Comparison of ENCODE assay signal across 8 cellular contexts in the genomic region with DNA sequence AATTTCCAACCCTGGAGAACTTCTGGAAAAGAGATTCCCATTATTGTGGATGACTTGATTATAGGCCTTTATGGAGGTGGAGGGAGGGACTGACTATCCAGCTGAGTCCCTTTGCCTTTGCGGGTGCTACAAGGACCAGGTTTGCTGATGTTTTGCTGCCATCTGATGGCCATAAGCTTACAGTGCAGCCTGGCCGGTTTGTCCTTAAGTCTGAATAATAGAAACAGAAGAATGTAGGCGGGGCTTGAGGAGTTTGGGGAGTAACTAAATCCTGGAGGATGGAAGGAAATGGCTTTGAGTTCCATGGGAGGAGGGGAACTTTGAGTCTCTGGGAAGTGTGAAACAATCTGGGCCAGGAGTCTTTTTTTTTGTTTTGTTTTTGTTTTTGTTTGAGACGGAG. TPM values are rescaled to one million over a fixed set of nuclear protein-coding genes. Genes with fewer than 3 reads are reported as not detected.
DNase-seq lines count a peak whose midpoint lies in the region; ATAC-seq and TF ChIP-seq lines count a peak whose summit lies in the region.

No MANE protein-coding gene starts in this region.

- H3K9ac ChIP-seq in neuronal stem cell (ENCODE audit: low read depth, low read length, poor library complexity) = no peak overlapping the region

- no peak overlapping the region for H2BK12ac ChIP-seq in neuronal stem cell (ENCODE audit: low read length)

- H3K36me3 ChIP-seq in neuronal stem cell (replicated peaks in 1 of 2; ENCODE audit: control insufficient read depth in 2 of 2, insufficient read depth in 2 of 2, low read length in 2 of 2) (peaks cover 0 to 2% of the 10 kb centered on the region in 2 donors), testis (ENCODE audit: low read depth, missing control alignments) (no peaks in the 10 kb centered on the region)

- no peak overlapping the region for H2BK120ac ChIP-seq in neuronal stem cell (ENCODE audit: low read depth, low read length)

- H3K4me3 Mint-ChIP-seq in activated T-cell treated with anti-CD3 and anti-CD28 coated beads, Interleukin-2, amount 50 U/mL, for 72 hours = no peak overlapping the region

- H3K27me3 ChIP-seq in neuronal stem cell (ENCODE audit: control insufficient read depth in 3 of 3, insufficient read depth in 3 of 3, low read depth in 1 of 3, low read length in 3 of 3) (peaks cover 0 to 20% (median 0%) of the 10 kb centered on the region in 3 experiments), testis (no peaks in the 10 kb centered on the region)

- H3K23ac ChIP-seq in neuronal stem cell (ENCODE audit: low read depth, low read length, poor library complexity) = no peak overlapping the region

- no peak overlapping the region for H3K4me3 ChIP-seq in fibroblast of pulmonary artery (replicated peaks; ENCODE audit: low read depth, low read length)
- H3K4me3 ChIP-seq in neuronal stem cell (ENCODE audit: low read length in 2 of 2) = no peak overlapping the region
- H3K4me3 ChIP-seq in testis = no peak overlapping the region

- ATAC-seq in GM21528 (IDR thresholded peaks at IDR 0.05; ENCODE audit: low FRiP score, unreplicated experiment) = peak; percentile 84
- peak; percentile 83 to 84 for ATAC-seq in activated T-cell treated with anti-CD3 and anti-CD28 coated beads, Interleukin-2, amount 50 U/mL, for 72 hours (replicated peaks in 1 of 2)

- H3K9me3 Mint-ChIP-seq in activated T-cell treated with anti-CD3 and anti-CD28 coated beads, Interleukin-2, amount 50 U/mL, for 72 hours = no peaks in the 10 kb centered on the region

- H3K27ac Mint-ChIP-seq in activated T-cell treated with anti-CD3 and anti-CD28 coated beads, Interleukin-2, amount 50 U/mL, for 72 hours = no peak overlapping the region

- no peak overlapping the region for H3K4ac ChIP-seq in neuronal stem cell (ENCODE audit: low read length)

- H3K4me1 ChIP-seq in neuronal stem cell (ENCODE audit: control insufficient read depth in 2 of 2, insufficient read depth in 1 of 2, low read depth in 1 of 2, low read length in 2 of 2) = peaks cover 0 to 4% of the 10 kb centered on the region in 2 donors
- H3K4me1 ChIP-seq in testis = no peaks in the 10 kb centered on the region

- no peak overlapping the region for H4K91ac ChIP-seq in neuronal stem cell (ENCODE audit: low read depth, low read length, poor library complexity)

- H3K4me2 ChIP-seq in neuronal stem cell (ENCODE audit: insufficient read depth, low read length, poor library complexity, severe bottlenecking) = no peak overlapping the region

- peaks cover 62% of the 10 kb centered on the region for H3K27me3 Mint-ChIP-seq in activated T-cell treated with anti-CD3 and anti-CD28 coated beads, Interleukin-2, amount 50 U/mL, for 72 hours (ENCODE audit: low read depth)

- H3K9me3 ChIP-seq in neuronal stem cell (replicated peaks in 1 of 2; ENCODE audit: control insufficient read depth in 2 of 2, insufficient read depth in 1 of 2, low read depth in 1 of 2, low read length in 2 of 2) = peaks cover 0 to under 1% of the 10 kb centered on the region in 2 donors
- no peaks in the 10 kb centered on the region for H3K9me3 ChIP-seq in testis

- H3K27ac ChIP-seq in neuronal stem cell (replicated peaks; ENCODE audit: low read length) (no peak overlapping the region), testis (no peak overlapping the region)

- H2AFZ ChIP-seq in neuronal stem cell (ENCODE audit: low read length) = no peak overlapping the region

- DNase-seq in DMS 273 (lab: John Stamatoyannopoulos, UW; ENCODE audit: unreplicated experiment) (peak; percentile 96), LHCN-M2 (ENCODE audit: low read depth) (peak; percentile 90), RKO (ENCODE audit: low spot score) (peak; percentile 92), fibroblast of pulmonary artery (ENCODE audit: low read depth) (peak; percentile 97), neuronal stem cell (ENCODE audit: low spot score) (peak; percentile 95), testis (peak; percentile 95)
- peak; percentile 68 to 69 for DNase-seq in activated T-cell treated with anti-CD3 and anti-CD28 coated beads, Interleukin-2, amount 50 U/mL, for 72 hours

- no peak overlapping the region for H2BK5ac ChIP-seq in neuronal stem cell (ENCODE audit: low read length)

- H3K18ac ChIP-seq in neuronal stem cell (ENCODE audit: low read length) = no peak overlapping the region

- TF ChIP-seq CTCF in fibroblast of pulmonary artery (IDR thresholded peaks at IDR 0.05; ENCODE audit: low read length, missing control alignments) (peak; percentile 98), testis (IDR thresholded peaks at IDR 0.05) (peak; percentile 88 to 94 (median 91))

- H3K4me1 Mint-ChIP-seq in activated T-cell treated with anti-CD3 and anti-CD28 coated beads, Interleukin-2, amount 50 U/mL, for 72 hours (ENCODE audit: low read depth) = peaks cover 11% of the 10 kb centered on the region

- H4K8ac ChIP-seq in neuronal stem cell (ENCODE audit: low read depth, low read length) = no peak overlapping the region

- intact Hi-C loops in testis (cut with DNase I; ENCODE audit: low total_unique reads) = loop anchor here (5.0 kb wide), 1 partner anchor 158 kb away; no protein-coding TSS in a partner anchor

- no peaks in the 10 kb centered on the region for H3K79me1 ChIP-seq in neuronal stem cell (ENCODE audit: low read depth, low read length)

- H3K14ac ChIP-seq in neuronal stem cell (ENCODE audit: low read length) = no peak overlapping the region

- WGBS in neuronal stem cell (ENCODE audit: extremely low coverage in 2 of 2, insufficient read length in 2 of 2, insufficient replicate concordance in 1 of 2), 2 donors = no CpG with 5 or more reads among the region's 4 CpGs
- 6 to 14% methylated on average over 4 of the region's 4 CpGs for WGBS in testis, 2 donors

- H2BK15ac ChIP-seq in neuronal stem cell (ENCODE audit: low read length) = no peak overlapping the region

- no peaks in the 10 kb centered on the region for H3K36me3 Mint-ChIP-seq in activated T-cell treated with anti-CD3 and anti-CD28 coated beads, Interleukin-2, amount 50 U/mL, for 72 hours (ENCODE audit: insufficient read depth in 2 of 2)

- no peak overlapping the region for H2AK5ac ChIP-seq in neuronal stem cell (ENCODE audit: low read depth, low read length)

- no peak for TF ChIP-seq POLR2A in testis (IDR thresholded peaks at IDR 0.05)

RNA-seq across cellular contexts. Expression of gene CD1D, which starts 55.7 kb away (rescaled TPM):
- 0.11 TPM in 1 of 2 replicates, not detected in the other for total RNA-seq in LHCN-M2 (2014; rRNA removed)
- polyA plus RNA-seq in LHCN-M2 (2012) = not detected
- not detected for total RNA-seq in activated T-cell treated with anti-CD3 and anti-CD28 coated beads, Interleukin-2, amount 50 U/mL, for 72 hours
- polyA plus RNA-seq in neuronal stem cell (2013, experiment 1 of 2) = 0.07 TPM
- 0.04 TPM for polyA plus RNA-seq in neuronal stem cell (2013, experiment 2 of 2)
- total RNA-seq in testis = 1 to 10 TPM; 2.5 to 3.1 TPM
- polyA plus RNA-seq in testis (ENCODE audit: insufficient read depth, low read depth, low replicate concordance) = 6.6 TPM
